8 cellular contexts compared by ENCODE assay signal in genomic region chr4:169008478-169008877, GRCh38. TPM values are rescaled to one million over a fixed set of nuclear protein-coding genes. Genes with fewer than 3 reads are reported as not detected.
A peak's percentile ranks its signal among the peaks of the same experiment; 100 is the strongest.
DNase-seq lines count a peak whose midpoint lies in the region; ATAC-seq, FAIRE-seq and TF ChIP-seq lines count a peak whose summit lies in the region.
"Had no signal": no experiment of that assay in that cellular context is flagged by ENCODE, and none has a peak within 500 bp of the region (broad histone marks: within the 10 kb centered on the region; RNA-seq: fewer than 3 reads in every experiment).

No MANE protein-coding gene starts in this region.

- TF ChIP-seq POLR2A in erythroblast (IDR thresholded peaks at IDR 0.05; ENCODE audit: low read length): peak; percentile 4
- TF ChIP-seq POLR2A in sigmoid colon (IDR thresholded peaks at IDR 0.05): no peak

- FAIRE-seq in small intestine (lab: Jason Lieb, UNC): no peak

- H3K4me3 ChIP-seq in GM23338: peak overlapping the region; percentile 76
- peak overlapping the region in 3 of 4 donors; percentile 68 to 72 (median 70) for H3K4me3 ChIP-seq in sigmoid colon
- H3K4me3 ChIP-seq in small intestine (ENCODE audit: low read depth in 1 of 2, low read length in 2 of 2): no peak overlapping the region

- H3K4me2 ChIP-seq in GM23338: peak overlapping the region; percentile 86

- DNase-seq in GM23338 (ENCODE audit: low spot score) (no peak), RKO (ENCODE audit: low spot score) (peak; percentile 25), erythroblast (lab: John Stamatoyannopoulos, UW) (peak; percentile 12 to 35), sigmoid colon (no peak), NCI-H774 (lab: John Stamatoyannopoulos, UW) (no peak), omental fat pad (ENCODE audit: low spot score) (no peak), small intestine (no peak)
- DNase-seq: NCI-H187 had no signal

- H3F3A ChIP-seq in GM23338 (replicated peaks; ENCODE audit: low read depth): no peaks in the 10 kb centered on the region

- no peak overlapping the region for H2AFZ ChIP-seq in GM23338

- H3K36me3 ChIP-seq in GM23338 (ENCODE audit: insufficient read depth) (peaks cover 6% of the 10 kb centered on the region; the same call in 1 of the 2 replicates), sigmoid colon (peaks cover 0 to 30% (median 0%) of the 10 kb centered on the region in 4 donors), small intestine (ENCODE audit: control insufficient read depth in 2 of 2, insufficient read depth in 2 of 2, low read length in 2 of 2) (no peaks in the 10 kb centered on the region)

- H3K36me3 Mint-ChIP-seq in GM23338 (ENCODE audit: low read depth): peaks cover 25% of the 10 kb centered on the region

- peak overlapping the region; percentile 63 for H3K27ac Mint-ChIP-seq in GM23338

- H3K9me3 ChIP-seq in sigmoid colon: no peaks in the 10 kb centered on the region
- H3K9me3 ChIP-seq in small intestine (ENCODE audit: control insufficient read depth, low read depth): no peaks in the 10 kb centered on the region

- H3K4me1 ChIP-seq in GM23338 (ENCODE audit: insufficient read depth) (peaks cover 30% of the 10 kb centered on the region), sigmoid colon (peaks cover 0 to 30% (median 18%) of the 10 kb centered on the region in 4 donors), small intestine (ENCODE audit: control insufficient read depth in 2 of 2, insufficient read depth in 1 of 2, low read depth in 1 of 2, low read length in 1 of 2) (peaks cover 0 to 7% of the 10 kb centered on the region in 2 donors)

- H3K9me2 ChIP-seq in GM23338 (ENCODE audit: insufficient read depth): no peaks in the 10 kb centered on the region

- H3K79me2 ChIP-seq in GM23338 (replicated peaks; ENCODE audit: insufficient read depth): peaks cover 41% of the 10 kb centered on the region

- peak overlapping the region; percentile 94 for H3K4me3 Mint-ChIP-seq in GM23338

- no peak for TF ChIP-seq EP300 in sigmoid colon (IDR thresholded peaks at IDR 0.05)

- H4K20me1 ChIP-seq in GM23338 (replicated peaks; ENCODE audit: insufficient read depth): no peaks in the 10 kb centered on the region

- TF ChIP-seq CTCF in GM23338 (conservative IDR thresholded peaks at IDR 0.05; ENCODE audit: low read depth in 2 of 2) (no peak), sigmoid colon (IDR thresholded peaks at IDR 0.05) (no peak), omental fat pad (IDR thresholded peaks at IDR 0.05) (no peak)

- H3K9me3 Mint-ChIP-seq in GM23338: no peaks in the 10 kb centered on the region

- WGBS in sigmoid colon, 2 donors: 85 to 87% methylated on average over 4 of the region's 4 CpGs
- WGBS in small intestine, 3 donors: 70 to 88% (median 79%) methylated on average over 4 of the region's 4 CpGs

- intact Hi-C loops in sigmoid colon (cut with DNase I): loop anchor here (10.0 kb wide), 1 partner anchor 424 kb away; no protein-coding TSS in a partner anchor

- no peak for ATAC-seq in GM23338
- ATAC-seq in omental fat pad (ENCODE audit: low FRiP score): no peak

- H3K27me3 Mint-ChIP-seq in GM23338 (ENCODE audit: insufficient read depth, low read depth, poor library complexity): peaks cover 4% of the 10 kb centered on the region

- H3K27me3 ChIP-seq in GM23338 (ENCODE audit: insufficient read depth): no peaks in the 10 kb centered on the region
- H3K27me3 ChIP-seq in sigmoid colon: no peaks in the 10 kb centered on the region
- H3K27me3 ChIP-seq in small intestine (ENCODE audit: control insufficient read depth in 2 of 2, insufficient read depth in 2 of 2, low read length in 2 of 2): no peaks in the 10 kb centered on the region

- peaks cover 30% of the 10 kb centered on the region for H3K4me1 Mint-ChIP-seq in GM23338

- no peak overlapping the region; the same call in 1 of the 2 replicates for H3K27ac ChIP-seq in GM23338 (ENCODE audit: low read depth)
- H3K27ac ChIP-seq in sigmoid colon: peak overlapping the region in 1 of 4 donors; percentile 96
- no peak overlapping the region for H3K27ac ChIP-seq in small intestine (ENCODE audit: low read depth in 1 of 2, low read length in 1 of 2)

TF ChIP-seq in GM23338, 12 proteins besides CTCF, POLR2A, EP300 and RAD21:
- no peak for TF ChIP-seq NANOG (IDR thresholded peaks at IDR 0.05; ENCODE audit: borderline replicate concordance)

RNA-seq across cellular contexts. Expression of gene CBR4, which starts 1.6 kb away (rescaled TPM):
- 27.4 and 36.9 TPM in 2 replicates for total RNA-seq in GM23338 (2014; rRNA removed; shearing (Covaris generic))
- polyA plus RNA-seq in GM23338 (2016; fragmentation: Nextera tagmentation; extraction: Ambion mirVana) (30.8 and 38.1 TPM in 2 replicates), sigmoid colon (10 to 100 TPM in 2 of 3 donors, 1 to 10 TPM in 1; 8.4 to 16.4 (median 11.4) TPM), small intestine (10 to 100 TPM in 2 of 3 donors, 1 to 10 TPM in 1; 5.7 to 11.4 (median 11.2) TPM)
- total RNA-seq in sigmoid colon (10 to 100 TPM; 13.4 to 23.9 (median 20.6) TPM), omental fat pad (10 to 100 TPM in 2 of 4 donors, 1 to 10 TPM in 2; 8.5 to 21.9 (median 10.7) TPM)

Comparison
In these comparisons a context has a peak if more than half of its experiments do, and no peak if none do; other contexts are left out.
1. DNase-seq: peak in RKO (single experiment) and erythroblast (2 of 2); none in GM23338 (single experiment), sigmoid colon (single experiment), NCI-H774 (single experiment), omental fat pad (single experiment) and small intestine (single experiment).
2. H3K4me3 ChIP-seq: peak in GM23338 (single experiment) and sigmoid colon (3 of 4); none in small intestine (0 of 2).